In genomic region chr12:54028324-54029201, GRCh38 we compare ENCODE assay signal across 1 cellular context.
TF ChIP-seq lines count a peak whose summit lies in the region.

TSS of gene HOXC6 (plus strand) at chr12:54028440. CDS start at chr12:54028522, 82 bp downstream.

TF ChIP-seq in GM23338, 12 proteins besides CTCF, POLR2A, EP300 and RAD21 (continued from another document):
- no peak for TF ChIP-seq REST (IDR thresholded peaks at IDR 0.05; ENCODE audit: unreplicated experiment)
TF ChIP-seq in GM23338: peak in this region for 2.
